In the genomic region with DNA sequence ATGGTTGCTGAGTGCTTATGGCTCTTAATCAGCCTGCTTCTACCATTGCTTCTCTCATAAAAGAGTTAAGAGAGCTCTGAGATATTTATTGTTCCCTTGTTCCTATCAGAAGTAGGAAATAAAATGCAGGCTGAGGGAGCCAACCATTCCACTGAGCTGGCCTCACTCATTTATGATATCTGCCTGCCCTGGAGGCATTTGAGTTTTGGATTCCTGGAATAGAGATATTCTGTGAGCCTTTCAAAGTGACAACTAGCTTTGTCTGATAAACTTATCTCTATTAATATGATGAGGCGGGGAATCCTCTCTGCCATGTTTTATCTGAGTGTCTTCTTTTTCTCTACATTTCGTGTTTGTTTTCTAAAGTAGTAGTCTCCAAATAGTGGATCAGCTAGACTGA, we compare ENCODE assay signal across 16 cellular contexts.
DNase-seq lines count a peak whose midpoint lies in the region; ATAC-seq and TF ChIP-seq lines count a peak whose summit lies in the region.
"Had no signal": no experiment of that assay in that cellular context is flagged by ENCODE, and none has a peak within 500 bp of the region (broad histone marks: within the 10 kb centered on the region; RNA-seq: fewer than 3 reads in every experiment).

No MANE protein-coding gene starts in this region.

- no peaks in the 10 kb centered on the region for H3K9me3 ChIP-seq in ascending aorta
- H3K9me3 ChIP-seq in trophoblast cell (ENCODE audit: insufficient read depth, low read depth, low read length), result no peaks in the 10 kb centered on the region

- H3K27ac ChIP-seq in ascending aorta, result peak overlapping the region; percentile 4 to 42
- H3K27ac ChIP-seq in trophoblast cell (ENCODE audit: low read depth, low read length), result no peak overlapping the region
- H3K27ac ChIP-seq in foreskin keratinocyte, result no peak overlapping the region
- H3K27ac ChIP-seq: C4-2B had no signal

- no peak overlapping the region for H3K18ac ChIP-seq in trophoblast cell (ENCODE audit: low read length)

- H3K4me1 Mint-ChIP-seq in mesothelial cell of epicardium, result peaks cover 24% of the 10 kb centered on the region

- no peaks in the 10 kb centered on the region for H3K36me3 Mint-ChIP-seq in mesothelial cell of epicardium
- H3K36me3 Mint-ChIP-seq: IgD-negative memory B cell had no signal

- no peak overlapping the region for H3K23ac ChIP-seq in trophoblast cell (ENCODE audit: low read length)

- no peaks in the 10 kb centered on the region for H3K9me3 Mint-ChIP-seq in mesothelial cell of epicardium
- H3K9me3 Mint-ChIP-seq: CD4-positive, alpha-beta T cell; H9; IgD-negative memory B cell had no signal

- H2AFZ ChIP-seq in trophoblast cell (ENCODE audit: insufficient read depth, low read length, poor library complexity), result no peak overlapping the region

- no peak overlapping the region for H3K9ac ChIP-seq in trophoblast cell (ENCODE audit: low read length)

- no peaks in the 10 kb centered on the region for H3K27me3 Mint-ChIP-seq in mesothelial cell of epicardium (ENCODE audit: low read depth)
- H3K27me3 Mint-ChIP-seq: CD4-positive, alpha-beta T cell; IgD-negative memory B cell had no signal

- H3K4me3 Mint-ChIP-seq in mesothelial cell of epicardium, result no peak overlapping the region
- H3K4me3 Mint-ChIP-seq: CD4-positive, alpha-beta T cell; H9; IgD-negative memory B cell had no signal

- no peak overlapping the region for H2BK5ac ChIP-seq in trophoblast cell (ENCODE audit: low read depth, low read length, poor library complexity)

- H4K12ac ChIP-seq in trophoblast cell (ENCODE audit: low read depth, low read length), result no peak overlapping the region

- H2BK12ac ChIP-seq in trophoblast cell (ENCODE audit: low read length), result no peak overlapping the region

- H4K8ac ChIP-seq in trophoblast cell (ENCODE audit: low read depth, low read length), result no peak overlapping the region

- H3K4me1 ChIP-seq in ascending aorta (peaks cover 0 to 11% of the 10 kb centered on the region in 2 donors), trophoblast cell (ENCODE audit: control insufficient read depth in 1 of 2, insufficient read depth in 2 of 2, low read length in 2 of 2) (no peaks in the 10 kb centered on the region), foreskin keratinocyte (peaks cover 3% of the 10 kb centered on the region)

- no peak overlapping the region for H3K14ac ChIP-seq in trophoblast cell (ENCODE audit: low read length)

- H2BK120ac ChIP-seq in trophoblast cell (ENCODE audit: insufficient read depth, low read length, poor library complexity), result no peak overlapping the region

- H3K27me3 ChIP-seq in ascending aorta, result no peaks in the 10 kb centered on the region
- no peaks in the 10 kb centered on the region for H3K27me3 ChIP-seq in trophoblast cell (ENCODE audit: insufficient read depth, low read length)
- H3K27me3 ChIP-seq in foreskin keratinocyte, result no peaks in the 10 kb centered on the region

- no peaks in the 10 kb centered on the region for H3K79me1 ChIP-seq in trophoblast cell (ENCODE audit: low read length)

- no peak overlapping the region for H3K4me2 ChIP-seq in trophoblast cell (ENCODE audit: low read length)

- DNase-seq in ascending aorta (ENCODE audit: low spot score in 2 of 2) (no peak), mesothelial cell of epicardium (ENCODE audit: low spot score in 2 of 2, unreplicated experiment in 2 of 2) (no peak), trophoblast cell (peak; percentile 27 to 72), foreskin keratinocyte (no peak), RKO (ENCODE audit: low spot score) (no peak), AML-193 (lab: John Stamatoyannopoulos, UW) (no peak)
- no peak for DNase-seq in stimulated activated CD4-positive, alpha-beta T cell treated with anti-CD3 and anti-CD28 coated beads, Interleukin-2, amount 100 ng/mL, for 48 hours
- DNase-seq: ACHN; CD4-positive, alpha-beta T cell; DMS153; DMS79; GF-D8; H9 had no signal

- H2AK5ac ChIP-seq in trophoblast cell (ENCODE audit: low read length), result no peak overlapping the region

- no peaks in the 10 kb centered on the region for H3K79me2 ChIP-seq in trophoblast cell (ENCODE audit: control insufficient read depth, insufficient read depth, low read length, poor library complexity)

- H3K27ac Mint-ChIP-seq in mesothelial cell of epicardium, result peak overlapping the region; percentile 54
- H3K27ac Mint-ChIP-seq: CD4-positive, alpha-beta T cell; H9; IgD-negative memory B cell had no signal

- intact Hi-C loops in ascending aorta (cut with DNase I), result no loop called here

- no peak for TF ChIP-seq CTCF in ascending aorta (IDR thresholded peaks at IDR 0.05)
- no peak for TF ChIP-seq CTCF in mesothelial cell of epicardium (IDR thresholded peaks at IDR 0.05; ENCODE audit: unreplicated experiment)
- TF ChIP-seq CTCF in foreskin keratinocyte (conservative IDR thresholded peaks at IDR 0.05), result no peak

- H3K4ac ChIP-seq in trophoblast cell (ENCODE audit: low read depth, low read length), result no peak overlapping the region

- WGBS in trophoblast cell (ENCODE audit: extremely low coverage, insufficient coverage, insufficient read length), result no CpG with 5 or more reads among the region's 2 CpGs

- H3K36me3 ChIP-seq in ascending aorta (no peaks in the 10 kb centered on the region), trophoblast cell (ENCODE audit: control insufficient read depth in 1 of 2, insufficient read depth in 2 of 2, low read length in 2 of 2) (no peaks in the 10 kb centered on the region)

- ATAC-seq in foreskin keratinocyte, result no peak
- ATAC-seq: HepG2 had no signal

- H3K4me3 ChIP-seq in ascending aorta (no peak overlapping the region), trophoblast cell (ENCODE audit: low read depth, low read length) (no peak overlapping the region)

- no peak overlapping the region for H4K91ac ChIP-seq in trophoblast cell (ENCODE audit: low read depth, low read length)

Comparison
In these comparisons a context has a peak if more than half of its experiments do, and no peak if none do; other contexts are left out.
1. DNase-seq: peak in trophoblast cell (2 of 2); none in ascending aorta (0 of 2), mesothelial cell of epicardium (0 of 2), foreskin keratinocyte (0 of 2), RKO (single experiment), stimulated activated CD4-positive, alpha-beta T cell treated with anti-CD3 and anti-CD28 coated beads, Interleukin-2, amount 100 ng/mL, for 48 hours (0 of 2) and AML-193 (0 of 2).
2. H3K27ac ChIP-seq: peak in ascending aorta (2 of 2); none in trophoblast cell (single experiment) and foreskin keratinocyte (single experiment).